Comparison of ENCODE assay signal across 19 cellular contexts in genomic region chr1:162396201-162396906, GRCh38. TPM values are rescaled to one million over a fixed set of nuclear protein-coding genes. Genes with fewer than 3 reads are reported as not detected.
A peak's percentile ranks its signal among the peaks of the same experiment; 100 is the strongest.
DNase-seq lines count a peak whose midpoint lies in the region; ATAC-seq and TF ChIP-seq lines count a peak whose summit lies in the region.
"Had no signal": no experiment of that assay in that cellular context is flagged by ENCODE, and none has a peak within 500 bp of the region (broad histone marks: within the 10 kb centered on the region; RNA-seq: fewer than 3 reads in every experiment).

No MANE protein-coding gene starts in this region.

- no peaks in the 10 kb centered on the region for H3K36me3 ChIP-seq in A673 (ENCODE audit: insufficient read depth, low read length, poor library complexity, severe bottlenecking)
- H3K36me3 ChIP-seq in adipocyte (ENCODE audit: control insufficient read depth, insufficient read depth, low read length, severe bottlenecking) = no peaks in the 10 kb centered on the region
- H3K36me3 ChIP-seq in prostate gland = no peaks in the 10 kb centered on the region
- H3K36me3 ChIP-seq: BLaER1 treated with 17β-estradiol and CSF1 and Interleukin-3, amounts not matched to agents 10 nM and 100 nM had no signal

- H3K27me3 ChIP-seq in A673 (replicated peaks; ENCODE audit: insufficient read depth, low read depth, low read length, poor library complexity) (no peaks in the 10 kb centered on the region), adipocyte (replicated peaks; ENCODE audit: control insufficient read depth, insufficient read depth, low read length) (no peaks in the 10 kb centered on the region), prostate gland (replicated peaks; ENCODE audit: insufficient read depth) (no peaks in the 10 kb centered on the region)
- H3K27me3 ChIP-seq: BLaER1 treated with 17β-estradiol and CSF1 and Interleukin-3, amounts not matched to agents 10 nM and 100 nM had no signal

- TF ChIP-seq CTCF in A673 (conservative IDR thresholded peaks at IDR 0.05; ENCODE audit: low read depth, low read length) (no peak), natural killer cell (IDR thresholded peaks at IDR 0.05) (no peak), prostate gland (IDR thresholded peaks at IDR 0.05) (no peak), progenitor cell of endocrine pancreas (IDR thresholded peaks at IDR 0.05; ENCODE audit: unreplicated experiment) (no peak)

- CTCF ChIA-PET in A673 (lab: Charles Lee) = no interaction called here

- H3K9me3 Mint-ChIP-seq in natural killer cell = no peaks in the 10 kb centered on the region
- no peaks in the 10 kb centered on the region for H3K9me3 Mint-ChIP-seq in progenitor cell of endocrine pancreas (ENCODE audit: low read depth)
- H3K9me3 Mint-ChIP-seq: CD4-positive, alpha-beta memory T cell; IgD-negative memory B cell had no signal

- no peak for TF ChIP-seq POLR2A in prostate gland (IDR thresholded peaks at IDR 0.05)

- H3K27me3 Mint-ChIP-seq in natural killer cell (ENCODE audit: low read depth in 2 of 2) = no peaks in the 10 kb centered on the region
- H3K27me3 Mint-ChIP-seq in progenitor cell of endocrine pancreas = peaks cover 32% of the 10 kb centered on the region

- DNase-seq in A673 (ENCODE audit: low spot score) (no peak), adipocyte (ENCODE audit: low read depth) (no peak), natural killer cell (no peak), prostate gland (ENCODE audit: low spot score) (peak; percentile 1), T1000 (lab: John Stamatoyannopoulos, UW) (no peak), progenitor cell of endocrine pancreas (ENCODE audit: low spot score, unreplicated experiment) (no peak), HK-2 (ENCODE audit: unreplicated experiment) (no peak)
- DNase-seq: 8988T; ACHN; CD4-positive, alpha-beta memory T cell; DMS79; H7 had no signal

- H3K36me3 Mint-ChIP-seq in natural killer cell (peaks cover 34% of the 10 kb centered on the region), progenitor cell of endocrine pancreas (ENCODE audit: insufficient read depth) (no peaks in the 10 kb centered on the region)
- H3K36me3 Mint-ChIP-seq: CD4-positive, alpha-beta memory T cell had no signal

- H3K9me3 ChIP-seq in A673 (ENCODE audit: low read depth, low read length, poor library complexity, severe bottlenecking) (no peaks in the 10 kb centered on the region), adipocyte (ENCODE audit: control insufficient read depth, low read length) (no peaks in the 10 kb centered on the region), prostate gland (no peaks in the 10 kb centered on the region)
- H3K9me3 ChIP-seq: BLaER1 treated with 17β-estradiol and CSF1 and Interleukin-3, amounts not matched to agents 10 nM and 100 nM had no signal

- BruUV-seq in A673 (replicated peaks; lab: Mats Ljungman, UMichigan) = no TSS peak

- H3K4me1 ChIP-seq in A673 (ENCODE audit: insufficient read depth, low read length, poor library complexity, severe bottlenecking) = peaks cover 58% of the 10 kb centered on the region
- peaks cover 47% of the 10 kb centered on the region for H3K4me1 ChIP-seq in adipocyte (ENCODE audit: control insufficient read depth, insufficient read depth, low read length)
- H3K4me1 ChIP-seq in prostate gland (replicated peaks) = no peaks in the 10 kb centered on the region

- peak overlapping the region; percentile 41 for H3K9ac ChIP-seq in adipocyte (ENCODE audit: low read length)
- H3K9ac ChIP-seq: BLaER1 treated with 17β-estradiol and CSF1 and Interleukin-3, amounts not matched to agents 10 nM and 100 nM; GM23248 had no signal

- WGBS in prostate gland = 91% methylated on average over 3 of the region's 3 CpGs

- H3K4me3 Mint-ChIP-seq in natural killer cell (no peak overlapping the region), progenitor cell of endocrine pancreas (ENCODE audit: low read depth) (no peak overlapping the region)
- H3K4me3 Mint-ChIP-seq: CD4-positive, alpha-beta memory T cell; IgD-negative memory B cell had no signal

- H3K4me3 ChIP-seq in A673 (ENCODE audit: low read depth, low read length, poor library complexity, severe bottlenecking) (no peak overlapping the region), adipocyte (ENCODE audit: low read length) (peak overlapping the region; percentile 22), prostate gland (no peak overlapping the region)
- H3K4me3 ChIP-seq: BLaER1 treated with 17β-estradiol and CSF1 and Interleukin-3, amounts not matched to agents 10 nM and 100 nM; GM12878; GM23248 had no signal

- ATAC-seq in natural killer cell (no peak), HG03139 (IDR thresholded peaks at IDR 0.05; ENCODE audit: unreplicated experiment) (no peak)
- ATAC-seq: GM12878 had no signal

- intact Hi-C loops in A673 (cut with micrococcal nuclease; ENCODE audit: unreplicated experiment) = loop anchor here (10.0 kb wide), 1 partner anchor 612 kb away; no protein-coding TSS in a partner anchor
- intact Hi-C loops in natural killer cell (cut with micrococcal nuclease) = loop anchor here (10.0 kb wide), 1 partner anchor 602 kb away; no protein-coding TSS in a partner anchor
- intact Hi-C loops in prostate gland (cut with DNase I) = loop anchor here (10.0 kb wide), 2 partner anchors 122 to 182 kb away; no protein-coding TSS in a partner anchor

- POLR2A ChIA-PET in A673 (lab: Charles Lee; ENCODE audit: low non-redundant PET) = no interaction called here

- H3K27ac Mint-ChIP-seq in natural killer cell (peak overlapping the region; percentile 92 to 94), progenitor cell of endocrine pancreas (no peak overlapping the region)
- H3K27ac Mint-ChIP-seq: CD4-positive, alpha-beta memory T cell had no signal

- peak overlapping the region; percentile 79 for H3K27ac ChIP-seq in A673 (ENCODE audit: low read depth, low read length, poor library complexity, severe bottlenecking)
- H3K27ac ChIP-seq in prostate gland = no peak overlapping the region
- H3K27ac ChIP-seq: BLaER1 treated with 17β-estradiol and CSF1 and Interleukin-3, amounts not matched to agents 10 nM and 100 nM; GM23248 had no signal

- peaks cover 59 to 67% of the 10 kb centered on the region in 2 donors for H3K4me1 Mint-ChIP-seq in natural killer cell
- peaks cover 2% of the 10 kb centered on the region for H3K4me1 Mint-ChIP-seq in progenitor cell of endocrine pancreas (ENCODE audit: low read depth)

RNA-seq across cellular contexts. Expression of gene C1orf226, which starts 14.8 kb away (rescaled TPM):
- 27.9 and 34.3 TPM in 2 replicates for total RNA-seq in A673 (2021)
- under 1 TPM; 0.09 to 0.34 (median 0.13) TPM for total RNA-seq in natural killer cell
- 10 to 100 TPM in 1 of 2 donors, 1 to 10 TPM in 1; 5.2 to 22.1 TPM for total RNA-seq in prostate gland
- total RNA-seq in progenitor cell of endocrine pancreas = 5.1 and 6.5 TPM in 2 replicates
- total RNA-seq: CD4-positive, alpha-beta memory T cell; GM12878 had no signal

RNA-seq across cellular contexts. Expression of gene SH2D1B, which starts 15.6 kb away (rescaled TPM):
- total RNA-seq in A673 (2021) (0.11 and 0.34 TPM in 2 replicates), natural killer cell (100 to 1,000 TPM; 133 to 250 (median 143) TPM), prostate gland (not detected), progenitor cell of endocrine pancreas (not detected in 2 replicates)
- total RNA-seq: CD4-positive, alpha-beta memory T cell; G401; GM12878; GM23248; H7; HT-29 had no signal

RNA-seq across cellular contexts. Expression of gene SPATA46, which starts 19.7 kb away (rescaled TPM):
- total RNA-seq in A673 (2021) (not detected in 2 replicates), natural killer cell (not detected), prostate gland (under 1 TPM in 1 of 2 donors, not detected in 1; 0.62 TPM), progenitor cell of endocrine pancreas (not detected in 2 replicates)
- total RNA-seq: CD4-positive, alpha-beta memory T cell; G401; GM12878; GM23248; H7; HT-29 had no signal

Comparison
In these comparisons a context has a peak if more than half of its experiments do, and no peak if none do; other contexts are left out.
1. RNA of gene SH2D1B, which starts 15.6 kb away (total RNA-seq): 133 to 250 TPM in natural killer cell; 0.11 to 0.34 TPM in A673, not detected in prostate gland and not detected in progenitor cell of endocrine pancreas; every median in the first group is over 10 times any median in the second.